In the genomic region with DNA sequence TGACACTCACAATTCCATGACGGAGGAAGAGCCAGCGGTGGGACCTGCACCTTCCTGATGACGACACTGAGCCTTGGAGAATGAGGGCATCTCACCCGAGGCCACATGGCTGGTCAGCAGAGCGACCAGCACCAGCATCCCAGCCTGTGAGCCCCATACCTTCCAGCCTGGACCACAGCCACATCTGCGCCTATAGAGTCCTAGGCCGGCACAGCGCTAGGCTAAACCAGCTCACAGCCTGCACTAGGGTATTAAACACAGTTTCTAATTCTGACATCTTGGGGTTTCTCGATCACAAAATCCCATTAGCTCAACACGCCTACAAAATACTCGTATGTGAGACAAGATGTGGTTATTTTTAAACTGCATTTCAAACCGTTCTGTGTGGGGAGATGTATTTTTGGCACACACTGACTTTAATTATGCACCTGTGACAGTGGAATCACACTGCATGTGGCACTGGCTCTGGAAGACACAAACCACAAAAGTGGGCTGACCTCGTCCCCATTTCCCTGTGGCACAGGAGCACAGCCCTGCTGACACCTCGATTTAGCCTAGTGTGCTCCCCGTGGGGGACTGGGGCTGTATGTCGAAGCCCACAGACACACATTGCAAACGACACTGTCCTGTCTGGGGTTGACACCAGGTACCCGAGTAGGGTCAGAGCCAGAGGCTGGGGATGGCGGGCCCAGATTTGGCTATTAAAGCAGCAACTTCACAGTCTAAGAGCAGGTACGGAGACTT, we compare ENCODE assay signal across 19 cellular contexts. TPM values are rescaled to one million over a fixed set of nuclear protein-coding genes. Genes with fewer than 3 reads are reported as not detected.
A peak's percentile ranks its signal among the peaks of the same experiment; 100 is the strongest.
DNase-seq lines count a peak whose midpoint lies in the region; ATAC-seq and TF ChIP-seq lines count a peak whose summit lies in the region.
"Had no signal": no experiment of that assay in that cellular context is flagged by ENCODE, and none has a peak within 500 bp of the region (broad histone marks: within the 10 kb centered on the region; RNA-seq: fewer than 3 reads in every experiment).

No MANE protein-coding gene starts in this region.

- H3K4me1 ChIP-seq in MM.1S (ENCODE audit: low read length) = peaks cover 23% of the 10 kb centered on the region
- H3K4me1 ChIP-seq in hepatocyte (ENCODE audit: insufficient read depth) = peaks cover 12% of the 10 kb centered on the region
- H3K4me1 ChIP-seq in transverse colon = peaks cover 0 to 9% (median 8%) of the 10 kb centered on the region in 4 donors
- H3K4me1 ChIP-seq in H9 (ENCODE audit: insufficient read depth, low read length) = no peaks in the 10 kb centered on the region
- H3K4me1 ChIP-seq: SJSA1 had no signal

- H4K20me1 ChIP-seq in MM.1S (ENCODE audit: insufficient read depth, low read length) = no peaks in the 10 kb centered on the region
- H4K20me1 ChIP-seq in hepatocyte (ENCODE audit: insufficient read depth, poor library complexity, severe bottlenecking) = no peaks in the 10 kb centered on the region
- no peaks in the 10 kb centered on the region for H4K20me1 ChIP-seq in H9 (ENCODE audit: control insufficient read depth, insufficient read depth, insufficient read length)

- H2BK12ac ChIP-seq in H9 (ENCODE audit: insufficient read length, low read depth, low read length) = no peak overlapping the region

- H3K27ac ChIP-seq in MM.1S (ENCODE audit: low read length) (peak overlapping the region; percentile 31; the same call in 1 of the 2 replicates), hepatocyte (peak overlapping the region; percentile 84), transverse colon (peak overlapping the region; percentile 29 to 87 (median 84)), H9 (ENCODE audit: insufficient read length, low read depth, low read length) (no peak overlapping the region)
- H3K27ac ChIP-seq: PC-9, SJSA1 had no signal

- H3K9ac ChIP-seq in MM.1S (ENCODE audit: low read length) = no peak overlapping the region
- H3K9ac ChIP-seq in H9 (ENCODE audit: extremely low read depth, insufficient read length, low read length) = no peak overlapping the region

- DNase-seq in MM.1S (peak; percentile 45), hepatocyte (ENCODE audit: low spot score) (no peak), osteocyte (ENCODE audit: extremely low spot score, unreplicated experiment) (peak; percentile 80), transverse colon (no peak), anterior cingulate cortex (lab: John Stamatoyannopoulos, UW) (no peak), natural killer cell (no peak), H9 (no peak)
- DNase-seq: ACHN; AML-193; Calu3; CD4-positive, CD25-positive, alpha-beta regulatory T cell; DMS53; NCI-H2029 treated with DMSO at 0.1 percent for 48 hours; NCI-H2171 treated with DMSO at 0.1 percent for 48 hours; NCI-H446 treated with DMSO at 0.1 percent for 48 hours; NCI-H748 treated with DMSO at 0.1 percent for 48 hours; PC-9 had no signal

- H3K27ac Mint-ChIP-seq in osteocyte (ENCODE audit: unreplicated experiment) (no peak overlapping the region), natural killer cell (no peak overlapping the region), H9 (peak overlapping the region in 1 of 3 experiments; percentile 52; a peak in 1 of 7 replicates)
- H3K27ac Mint-ChIP-seq: CD4-positive, CD25-positive, alpha-beta regulatory T cell had no signal

- no peak overlapping the region for H2BK20ac ChIP-seq in H9 (ENCODE audit: low read depth, low read length, poor library complexity, severe bottlenecking)

- 90% methylated on average over 20 of the region's 20 CpGs for WGBS in hepatocyte (ENCODE audit: low lambda C conversion rate, missing lambda C conversion rate)
- 77% methylated on average over 20 of the region's 20 CpGs; no CpG with 5 or more reads in 1 of the 2 donors for WGBS in transverse colon (ENCODE audit: low coverage in 1 of 2), 2 donors
- no CpG with 5 or more reads among the region's 20 CpGs for WGBS in H9 (ENCODE audit: extremely low coverage, insufficient read length, low lambda C conversion rate)

- peak overlapping the region; percentile 47; the same call in 1 of the 2 replicates for H2AFZ ChIP-seq in MM.1S (ENCODE audit: low read length)
- no peak overlapping the region for H2AFZ ChIP-seq in hepatocyte
- no peak overlapping the region for H2AFZ ChIP-seq in H9 (ENCODE audit: low read length)
- H2AFZ ChIP-seq: PC-9 had no signal

- no peak overlapping the region; the same call in 1 of the 2 replicates for H3K14ac ChIP-seq in H9 (ENCODE audit: insufficient read depth, low read length)

- H3K23ac ChIP-seq in H9 (ENCODE audit: insufficient read length, low read depth, low read length) = no peak overlapping the region

- H3K9me3 Mint-ChIP-seq in osteocyte (ENCODE audit: unreplicated experiment) (no peaks in the 10 kb centered on the region), natural killer cell (no peaks in the 10 kb centered on the region), H9 (no peaks in the 10 kb centered on the region)
- H3K9me3 Mint-ChIP-seq: CD4-positive, CD25-positive, alpha-beta regulatory T cell had no signal

- no peak for TF ChIP-seq CTCF in MM.1S (IDR thresholded peaks at IDR 0.05; ENCODE audit: low read length)
- no peak for TF ChIP-seq CTCF in hepatocyte (IDR thresholded peaks at IDR 0.05; ENCODE audit: poor library complexity)
- no peak for TF ChIP-seq CTCF in osteocyte (IDR thresholded peaks at IDR 0.05)
- TF ChIP-seq CTCF in transverse colon (IDR thresholded peaks at IDR 0.05) = no peak
- TF ChIP-seq CTCF in natural killer cell (IDR thresholded peaks at IDR 0.05) = no peak
- TF ChIP-seq CTCF in H9 (conservative IDR thresholded peaks at IDR 0.05) = no peak

- intact Hi-C loops in transverse colon (cut with DNase I; ENCODE audit: low total_unique reads) (no loop called here), natural killer cell (cut with micrococcal nuclease) (no loop called here)

- H2BK120ac ChIP-seq in H9 (ENCODE audit: low read depth, low read length, poor library complexity, severe bottlenecking) = no peak overlapping the region

- H3K9me3 ChIP-seq in MM.1S (replicated peaks; ENCODE audit: insufficient read depth, low read length) (no peaks in the 10 kb centered on the region), hepatocyte (ENCODE audit: low read depth) (no peaks in the 10 kb centered on the region), transverse colon (no peaks in the 10 kb centered on the region), H9 (ENCODE audit: control insufficient read depth, low read depth, low read length) (no peaks in the 10 kb centered on the region)
- H3K9me3 ChIP-seq: SJSA1 had no signal

- in situ Hi-C loops in transverse colon (cut with MboI; ENCODE audit: low pct_ligation_motif_present in 1 of 4, low pct_unique_long_range_greater_than_20kb in 1 of 4, low sequenced_read_pairs in 3 of 4) = no loop called here

- H3K56ac ChIP-seq in H9 (ENCODE audit: insufficient read length, low read depth, low read length) = no peak overlapping the region

- H3K4me3 Mint-ChIP-seq in osteocyte (ENCODE audit: unreplicated experiment) (no peak overlapping the region), natural killer cell (no peak overlapping the region), H9 (no peak overlapping the region; a peak in 1 of 5 replicates)
- H3K4me3 Mint-ChIP-seq: CD4-positive, CD25-positive, alpha-beta regulatory T cell had no signal

- H3K4me1 Mint-ChIP-seq in osteocyte (ENCODE audit: unreplicated experiment) (no peaks in the 10 kb centered on the region), natural killer cell (no peaks in the 10 kb centered on the region), H9 (peaks cover 5 to 7% of the 10 kb centered on the region in 2 experiments)
- H3K4me1 Mint-ChIP-seq: CD4-positive, CD25-positive, alpha-beta regulatory T cell had no signal

- H3K27me3 Mint-ChIP-seq in osteocyte (ENCODE audit: unreplicated experiment) (no peaks in the 10 kb centered on the region), natural killer cell (ENCODE audit: low read depth in 2 of 2) (peaks cover 11 to 20% of the 10 kb centered on the region in 2 donors), H9 (ENCODE audit: low read depth) (no peaks in the 10 kb centered on the region)
- H3K27me3 Mint-ChIP-seq: CD4-positive, CD25-positive, alpha-beta regulatory T cell had no signal

- no peak for TF ChIP-seq POLR2A in transverse colon (IDR thresholded peaks at IDR 0.05)

- no peak overlapping the region for H2BK15ac ChIP-seq in H9 (ENCODE audit: low read depth, low read length)

- H3K18ac ChIP-seq in H9 (ENCODE audit: insufficient read length, low read depth, low read length) = no peak overlapping the region

- H3K36me3 ChIP-seq in MM.1S (replicated peaks; ENCODE audit: insufficient read depth, low read length) = no peaks in the 10 kb centered on the region
- no peaks in the 10 kb centered on the region for H3K36me3 ChIP-seq in hepatocyte (replicated peaks; ENCODE audit: insufficient read depth, low read depth)
- no peaks in the 10 kb centered on the region for H3K36me3 ChIP-seq in transverse colon
- H3K36me3 ChIP-seq: SJSA1 had no signal

- no peaks in the 10 kb centered on the region for H3K79me2 ChIP-seq in MM.1S (ENCODE audit: low read length)
- H3K79me2 ChIP-seq in hepatocyte = no peaks in the 10 kb centered on the region
- H3K79me2 ChIP-seq in H9 (ENCODE audit: insufficient read depth, low read length) = no peaks in the 10 kb centered on the region

- H3K4ac ChIP-seq in H9 (ENCODE audit: low read depth, low read length) = no peak overlapping the region

- H3K36me3 Mint-ChIP-seq in osteocyte (ENCODE audit: unreplicated experiment) (no peaks in the 10 kb centered on the region), natural killer cell (no peaks in the 10 kb centered on the region), H9 (ENCODE audit: insufficient read depth in 1 of 3, low read depth in 3 of 3) (peaks cover 0 to 10% (median 8%) of the 10 kb centered on the region in 3 experiments; a peak in 3 of 7 replicates)
- H3K36me3 Mint-ChIP-seq: CD4-positive, CD25-positive, alpha-beta regulatory T cell had no signal

- H3K27me3 ChIP-seq in MM.1S (replicated peaks; ENCODE audit: insufficient read depth, low read length) (no peaks in the 10 kb centered on the region), hepatocyte (no peaks in the 10 kb centered on the region), transverse colon (no peaks in the 10 kb centered on the region), H9 (ENCODE audit: insufficient read depth, low read length) (no peaks in the 10 kb centered on the region)
- H3K27me3 ChIP-seq: SJSA1 had no signal

- H3K4me2 ChIP-seq in MM.1S (ENCODE audit: low read depth, low read length) (peak overlapping the region; percentile 50), hepatocyte (no peak overlapping the region), H9 (ENCODE audit: insufficient read depth, insufficient read length, low read length) (no peak overlapping the region)
- H3K4me2 ChIP-seq: PC-9 had no signal

- no peak overlapping the region for H4K5ac ChIP-seq in H9 (ENCODE audit: insufficient read length, low read depth, low read length)

- no peak overlapping the region for H4K91ac ChIP-seq in H9 (ENCODE audit: insufficient read length, low read depth, low read length)

- H3T11ph ChIP-seq in H9 (ENCODE audit: low read length) = no peak overlapping the region

- H3F3A ChIP-seq in MM.1S (ENCODE audit: insufficient read depth, low read length) = no peaks in the 10 kb centered on the region

- H3K23me2 ChIP-seq in H9 (ENCODE audit: insufficient read length, low read depth, low read length, poor library complexity, severe bottlenecking) = no peaks in the 10 kb centered on the region

- H3K4me3 ChIP-seq in MM.1S (ENCODE audit: low read length) (no peak overlapping the region), hepatocyte (no peak overlapping the region), transverse colon (no peak overlapping the region)
- H3K4me3 ChIP-seq: PC-9, SJSA1 had no signal

- no peak overlapping the region for H2BK5ac ChIP-seq in H9 (ENCODE audit: insufficient read length, low read length)

- TF ChIP-seq EP300 in transverse colon (IDR thresholded peaks at IDR 0.05; ENCODE audit: low read depth) = no peak

- no peak for ATAC-seq in natural killer cell

- no peaks in the 10 kb centered on the region for H3K79me1 ChIP-seq in H9 (ENCODE audit: insufficient read depth, low read depth, low read length, poor library complexity, severe bottlenecking)

- no peak overlapping the region for H2AK5ac ChIP-seq in H9 (ENCODE audit: insufficient read length, low read length)

- H3K9me2 ChIP-seq in MM.1S (replicated peaks; ENCODE audit: insufficient read depth, low read length) = no peaks in the 10 kb centered on the region
- H3K9me2 ChIP-seq in hepatocyte (replicated peaks; ENCODE audit: insufficient read depth) = no peaks in the 10 kb centered on the region

- no peak overlapping the region for H4K8ac ChIP-seq in H9 (replicated peaks; ENCODE audit: insufficient read length, low read depth, low read length)

RNA-seq across cellular contexts. Expression of a gene that starts 32.5 kb away (rescaled TPM):
- 4.9 and 5.3 TPM in 2 replicates for total RNA-seq in hepatocyte
- polyA plus RNA-seq in hepatocyte = 0.88 and 3.7 TPM in 2 replicates
- not detected in 2 replicates for total RNA-seq in osteocyte
- 10 to 100 TPM in 3 of 4 donors, 1 to 10 TPM in 1; 7.8 to 19.1 (median 13.0) TPM for total RNA-seq in transverse colon
- not detected for total RNA-seq in natural killer cell
- 1.7 and 1.9 TPM in 2 replicates for total RNA-seq in H9 (2021)
- total RNA-seq: Calu3; CD4-positive, CD25-positive, alpha-beta regulatory T cell; LHCN-M2; PC-9; SJSA1 had no signal
- polyA plus RNA-seq: CD4-positive, CD25-positive, alpha-beta regulatory T cell had no signal

Comparison
In these comparisons a context has a peak if more than half of its experiments do, and no peak if none do; other contexts are left out.
1. DNase-seq: peak in MM.1S (single experiment) and osteocyte (single experiment); none in hepatocyte (single experiment), transverse colon (single experiment), anterior cingulate cortex (0 of 58), natural killer cell (single experiment) and H9 (single experiment).